12 cellular contexts compared by ENCODE assay signal in the genomic region with DNA sequence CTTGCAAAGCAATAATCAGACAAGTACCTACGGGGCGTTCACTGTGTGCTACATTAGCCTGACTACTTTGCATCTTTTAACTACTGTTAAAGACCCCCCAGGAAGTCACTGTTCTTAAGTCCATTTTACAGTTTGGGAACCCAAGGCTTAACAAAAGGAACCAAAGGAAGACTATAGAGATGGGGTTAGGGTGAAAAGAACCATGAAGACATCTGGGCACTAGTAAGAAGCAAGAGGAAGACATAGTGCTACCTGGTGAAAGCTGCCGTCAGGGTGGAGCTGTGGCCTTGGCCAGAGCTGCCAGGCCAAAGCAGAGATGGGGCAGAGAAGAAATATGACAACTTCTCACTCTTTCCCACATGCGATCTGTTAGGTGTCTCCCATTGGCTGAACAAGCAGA.
DNase-seq lines count a peak whose midpoint lies in the region; ATAC-seq, FAIRE-seq and TF ChIP-seq lines count a peak whose summit lies in the region.
"Had no signal": no experiment of that assay in that cellular context is flagged by ENCODE, and none has a peak within 500 bp of the region (broad histone marks: within the 10 kb centered on the region; RNA-seq: fewer than 3 reads in every experiment).

No MANE protein-coding gene starts in this region.

- H3K9me3 Mint-ChIP-seq in CD4-positive, alpha-beta memory T cell, result peaks cover 0 to 2% (median 0%) of the 10 kb centered on the region in 8 donors
- H3K9me3 Mint-ChIP-seq in IgD-negative memory B cell, result no peaks in the 10 kb centered on the region
- no peaks in the 10 kb centered on the region for H3K9me3 Mint-ChIP-seq in osteocyte (ENCODE audit: unreplicated experiment)

- H4K20me1 ChIP-seq in GM12878 (ENCODE audit: control insufficient read depth, insufficient read depth), result no peaks in the 10 kb centered on the region

- TF ChIP-seq CTCF in GM12878 (IDR thresholded peaks at IDR 0.05 in 2 of 3, conservative IDR thresholded peaks at IDR 0.05 in 1 of 3; ENCODE audit: control insufficient read depth in 2 of 3, extremely low read depth in 1 of 3, insufficient read depth in 1 of 3, low read depth in 3 of 3, low read length in 3 of 3) (no peak), osteocyte (IDR thresholded peaks at IDR 0.05) (no peak)

- TF ChIP-seq RAD21 in GM12878 (IDR thresholded peaks at IDR 0.05; ENCODE audit: insufficient read depth, low read depth, low read length), result no peak

- TF ChIP-seq EP300 in GM12878 (IDR thresholded peaks at IDR 0.05; ENCODE audit: borderline replicate concordance in 1 of 2, control insufficient read depth in 1 of 2, low read depth in 2 of 2, low read length in 2 of 2), result no peak

- no peak for DNase-seq in CD4-positive, alpha-beta memory T cell
- no peak for DNase-seq in GM12878 (ENCODE audit: low read depth, low spot score)
- DNase-seq in osteocyte (ENCODE audit: extremely low spot score, unreplicated experiment), result no peak
- no peak for DNase-seq in cortex of kidney (lab: John Stamatoyannopoulos, UW)
- DNase-seq in DMS153 (lab: John Stamatoyannopoulos, UW), result no peak
- DNase-seq in GDM1 (lab: John Stamatoyannopoulos, UW), result no peak
- no peak for DNase-seq in NCI-H446 (lab: John Stamatoyannopoulos, UW)
- DNase-seq: effector CD8-positive, alpha-beta T cell; mesenchymal stem cell; NCI-H345 had no signal

- peaks cover 60% of the 10 kb centered on the region for H3K4me1 ChIP-seq in CD4-positive, alpha-beta memory T cell (ENCODE audit: insufficient read depth, low read length)
- peaks cover 37% of the 10 kb centered on the region for H3K4me1 ChIP-seq in GM12878 (ENCODE audit: control insufficient read depth, insufficient read depth, low read length)

- H2AFZ ChIP-seq in GM12878 (ENCODE audit: control insufficient read depth, low read depth, low read length), result 0 out of 2 replicates have a peak overlapping the region, but pooled peaks have one; percentile 5

- H3K27ac ChIP-seq in CD4-positive, alpha-beta memory T cell (ENCODE audit: low read depth, low read length), result no peak overlapping the region
- H3K27ac ChIP-seq in GM12878 (ENCODE audit: control insufficient read depth, insufficient read depth), result peak overlapping the region; percentile 98
- H3K27ac ChIP-seq: VCaP had no signal

- no peaks in the 10 kb centered on the region for H3K27me3 ChIP-seq in CD4-positive, alpha-beta memory T cell (ENCODE audit: insufficient read depth, low read length)
- H3K27me3 ChIP-seq in GM12878 (replicated peaks in 1 of 2; ENCODE audit: control insufficient read depth in 2 of 2, insufficient read depth in 2 of 2, low read length in 1 of 2), result no peaks in the 10 kb centered on the region

- H3K9me3 ChIP-seq in CD4-positive, alpha-beta memory T cell (ENCODE audit: control insufficient read depth in 1 of 2, low read length in 2 of 2), result no peaks in the 10 kb centered on the region
- no peaks in the 10 kb centered on the region for H3K9me3 ChIP-seq in GM12878 (replicated peaks; ENCODE audit: control insufficient read depth, insufficient read depth, low read length)

- SMC1A ChIA-PET in GM12878 (lab: Charles Lee; ENCODE audit: uncharacterized antibody, unreplicated experiment), result interaction anchor here (0.9 to 3.7 kb wide), 5 partner anchors 8 to 53 kb away, joined by 3 to 25 read pairs (median 5); no protein-coding TSS in a partner anchor

- intact Hi-C loops in CD4-positive, alpha-beta memory T cell (cut with micrococcal nuclease), result loop anchor here (5.0 kb wide), 1 partner anchor 36 kb away; no protein-coding TSS in a partner anchor
- intact Hi-C loops in GM12878 (cut with micrococcal nuclease; ENCODE audit: unreplicated experiment), result loop anchor here (5.0 kb wide), 1 partner anchor 61 kb away; no protein-coding TSS in a partner anchor

- POLR2A ChIA-PET in CD4-positive, alpha-beta memory T cell (lab: Charles Lee; ENCODE audit: partially characterized antibody), result interaction anchor here (1.0 to 1.9 kb wide), 4 partner anchors 23 to 87 kb away, joined by 3 to 8 read pairs (median 4); partner anchors contain the start of gene ARID5B
- POLR2A ChIA-PET in GM12878 (lab: Charles Lee), result interaction anchor here (0.6 to 2.0 kb wide), 3 partner anchors 8 to 15 kb away, joined by 3 to 5 read pairs (median 4); no protein-coding TSS in a partner anchor

- no peak overlapping the region for H3K4me3 ChIP-seq in CD4-positive, alpha-beta memory T cell (ENCODE audit: low read length in 2 of 2)
- no peak overlapping the region for H3K4me3 ChIP-seq in GM12878

- H3K4me2 ChIP-seq in GM12878 (ENCODE audit: control insufficient read depth, insufficient read depth), result peak overlapping the region; percentile 77

- peaks cover 17 to 22% of the 10 kb centered on the region in 2 donors for H3K36me3 Mint-ChIP-seq in CD4-positive, alpha-beta memory T cell
- H3K36me3 Mint-ChIP-seq in IgD-negative memory B cell, result peaks cover 22% of the 10 kb centered on the region
- peaks cover 20% of the 10 kb centered on the region for H3K36me3 Mint-ChIP-seq in osteocyte (ENCODE audit: unreplicated experiment)

- no peaks in the 10 kb centered on the region for H3K36me3 ChIP-seq in CD4-positive, alpha-beta memory T cell (ENCODE audit: insufficient read depth, low read length)
- H3K36me3 ChIP-seq in GM12878 (ENCODE audit: control insufficient read depth in 2 of 2, insufficient read depth in 2 of 2, low read length in 1 of 2), result no peaks in the 10 kb centered on the region; a peak in 1 of 4 replicates

- RAD21 ChIA-PET in GM12878 (lab: Charles Lee; ENCODE audit: unreplicated experiment), result interaction anchor here (0.8 to 1.9 kb wide), 3 partner anchors 49 to 83 kb away, joined by 3 to 10 read pairs (median 4); no protein-coding TSS in a partner anchor

- H3K4me1 Mint-ChIP-seq in CD4-positive, alpha-beta memory T cell, result peaks cover 47 to 77% (median 63%) of the 10 kb centered on the region in 4 donors
- peaks cover 48 to 63% (median 56%) of the 10 kb centered on the region in 3 donors for H3K4me1 Mint-ChIP-seq in IgD-negative memory B cell
- peaks cover 33% of the 10 kb centered on the region for H3K4me1 Mint-ChIP-seq in osteocyte (ENCODE audit: unreplicated experiment)

- in situ Hi-C loops in GM12878 (cut with MboI), result no loop called here

- ATAC-seq in GM12878, result peak; percentile 3; the same call in 2 of the 3 replicates

- 60% methylated on average over 4 of the region's 4 CpGs for WGBS in GM12878 (ENCODE audit: insufficient coverage, insufficient replicate concordance, low lambda C conversion rate, missing lambda C conversion rate)

- CTCF ChIA-PET in CD4-positive, alpha-beta memory T cell (lab: Charles Lee; ENCODE audit: partially characterized antibody), result interaction anchor here (0.6 to 3.0 kb wide), 3 partner anchors 30 to 84 kb away, joined by 4 to 15 read pairs (median 6); partner anchors contain the start of gene ARID5B
- CTCF ChIA-PET in GM12878 (lab: Yijun Ruan, JAX), result interaction anchor here (1.3 to 1.8 kb wide), 4 partner anchors 8 to 85 kb away, joined by 4 to 6 read pairs (median 5); partner anchors contain the start of gene ARID5B

- peak overlapping the region in 6 of 8 donors; percentile 1 to 72 (median 45) for H3K4me3 Mint-ChIP-seq in CD4-positive, alpha-beta memory T cell
- H3K4me3 Mint-ChIP-seq in IgD-negative memory B cell (peak overlapping the region in 3 of 4 donors; percentile 60 to 93 (median 87)), osteocyte (ENCODE audit: unreplicated experiment) (no peak overlapping the region)

- H3K9ac ChIP-seq in GM12878 (ENCODE audit: control insufficient read depth, insufficient read depth, low read length), result peak overlapping the region; percentile 49; the same call in 1 of the 2 replicates

- no peaks in the 10 kb centered on the region for H3K27me3 Mint-ChIP-seq in CD4-positive, alpha-beta memory T cell
- H3K27me3 Mint-ChIP-seq in IgD-negative memory B cell, result no peaks in the 10 kb centered on the region
- H3K27me3 Mint-ChIP-seq in osteocyte (ENCODE audit: unreplicated experiment), result no peaks in the 10 kb centered on the region

- no TSS peak for BruUV-seq in GM12878 (replicated peaks; lab: Mats Ljungman, UMichigan)

- H3K79me2 ChIP-seq in GM12878 (ENCODE audit: control insufficient read depth, insufficient read depth, low read length), result peaks cover 41% of the 10 kb centered on the region

- no peak for FAIRE-seq in GM12878 (lab: Jason Lieb, UNC)

- TF ChIP-seq POLR2A in GM12878 (IDR thresholded peaks at IDR 0.05; ENCODE audit: low read depth, low read length), result no peak

- peak overlapping the region; percentile 88 to 96 (median 92) for H3K27ac Mint-ChIP-seq in CD4-positive, alpha-beta memory T cell
- peak overlapping the region; percentile 89 to 99 (median 96) for H3K27ac Mint-ChIP-seq in IgD-negative memory B cell
- H3K27ac Mint-ChIP-seq in osteocyte (ENCODE audit: unreplicated experiment), result peak overlapping the region; percentile 48

TF ChIP-seq in GM12878, 131 proteins besides CTCF, POLR2A, EP300 and RAD21 (continues in another document):
- TF ChIP-seq E2F8 (IDR thresholded peaks at IDR 0.05; ENCODE audit: low read depth, partially characterized antibody), result no peak
